Comparison of ENCODE assay signal across 1 cellular context in genomic region chr2:224220581-224221255, GRCh38.
TF ChIP-seq lines count a peak whose summit lies in the region.

No MANE protein-coding gene starts in this region.

TF ChIP-seq in H1, 55 proteins besides CTCF, POLR2A, EP300 and RAD21:
- TF ChIP-seq PHF8 (conservative IDR thresholded peaks at IDR 0.05; ENCODE audit: low read depth, low read length) (no peak), YY1 (IDR thresholded peaks at IDR 0.05; ENCODE audit: low read depth, low read length) (no peak), E2F6 (IDR thresholded peaks at IDR 0.05) (no peak), NRF1 (IDR thresholded peaks at IDR 0.05; ENCODE audit: low read depth, low read length) (no peak), EZH2 (IDR thresholded peaks at IDR 0.05; ENCODE audit: low read depth, low read length, severe bottlenecking) (no peak), HDAC6 (IDR thresholded peaks at IDR 0.05; ENCODE audit: low read depth, low read length) (no peak), CBX8 (IDR thresholded peaks at IDR 0.05; ENCODE audit: borderline replicate concordance, low read depth, low read length) (no peak), SIX5 (IDR thresholded peaks at IDR 0.05; ENCODE audit: low read depth, low read length) (no peak), BRCA1 (IDR thresholded peaks at IDR 0.05; ENCODE audit: low read depth, low read length) (no peak), SAP30 (IDR thresholded peaks at IDR 0.05; ENCODE audit: insufficient read depth, insufficient replicate concordance, low read length) (no peak), JUN (IDR thresholded peaks at IDR 0.05; ENCODE audit: low read depth, low read length) (no peak)
